9 cellular contexts compared by ENCODE assay signal in the genomic region with DNA sequence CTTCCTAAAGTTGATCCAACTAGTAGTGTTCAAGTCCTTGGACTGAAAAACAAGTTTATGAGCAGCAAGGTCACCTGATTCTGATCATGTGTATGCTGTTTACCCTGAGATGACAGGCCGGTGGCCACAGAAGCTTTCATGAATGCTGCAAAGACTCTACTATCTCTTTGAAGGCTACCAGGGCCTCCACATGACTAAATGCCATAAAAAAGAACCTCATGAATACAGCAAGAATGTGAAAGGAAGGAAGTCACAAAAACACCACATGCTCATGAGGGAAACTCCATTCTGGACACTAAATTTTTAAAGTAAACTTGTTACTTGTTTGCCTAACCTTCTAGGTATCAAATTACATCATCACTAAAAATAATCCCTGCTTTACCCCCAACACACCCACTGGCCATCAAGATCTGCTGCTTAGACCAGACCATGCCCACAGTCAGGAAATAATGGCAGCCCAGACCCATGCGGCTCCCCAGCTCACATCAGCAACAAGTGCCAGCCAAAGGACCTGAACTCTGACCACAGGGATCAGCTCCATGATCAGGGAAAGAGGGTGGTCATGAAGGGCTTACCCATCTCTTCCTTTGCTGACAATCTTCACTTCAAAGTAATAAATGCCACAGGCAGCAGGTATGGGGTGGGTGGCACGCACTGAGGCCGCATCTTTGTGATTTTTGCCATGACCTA. TPM values are rescaled to one million over a fixed set of nuclear protein-coding genes. Genes with fewer than 3 reads are reported as not detected.
DNase-seq lines count a peak whose midpoint lies in the region; ATAC-seq, FAIRE-seq and TF ChIP-seq lines count a peak whose summit lies in the region.
"Had no signal": no experiment of that assay in that cellular context is flagged by ENCODE, and none has a peak within 500 bp of the region (broad histone marks: within the 10 kb centered on the region; RNA-seq: fewer than 3 reads in every experiment).

No MANE protein-coding gene starts in this region.

- no peak for TF ChIP-seq POLR2A in GM12878 (IDR thresholded peaks at IDR 0.05; ENCODE audit: low read depth, low read length)

- POLR2A ChIA-PET in GM12878 (lab: Charles Lee): interaction anchor here (0.6 to 1.1 kb wide), 4 partner anchors 8 to 43 kb away, joined by 3 to 6 read pairs (median 3); no protein-coding TSS in a partner anchor

- H3K23ac ChIP-seq in mesenchymal stem cell (ENCODE audit: low read length in 2 of 2): no peak overlapping the region

- no peak overlapping the region for H3K4ac ChIP-seq in mesenchymal stem cell (ENCODE audit: low read depth in 1 of 2, low read length in 2 of 2)

- H3K36me3 Mint-ChIP-seq in HFFc6 (ENCODE audit: low read depth): peaks cover 9% of the 10 kb centered on the region; the same call in 1 of the 2 replicates

- DNase-seq in HFFc6 (peak; percentile 8), GM12878 (ENCODE audit: low read depth, low spot score) (no peak), mesenchymal stem cell (peak; percentile 64), GM19240 (ENCODE audit: insufficient read length, low spot score) (no peak), NCI-H2107 treated with DMSO at 0.1 percent for 48 hours (lab: John Stamatoyannopoulos, UW; ENCODE audit: unreplicated experiment) (no peak), SKM-1 treated with dmso at 0.1 percent for 144 hours (lab: John Stamatoyannopoulos, UW; ENCODE audit: unreplicated experiment) (no peak), hypothalamus (lab: John Stamatoyannopoulos, UW) (no peak)
- DNase-seq: occipital lobe had no signal

- peak overlapping the region; percentile 97 for H3K4me3 Mint-ChIP-seq in HFFc6

- no peak overlapping the region for H2AFZ ChIP-seq in GM12878 (ENCODE audit: control insufficient read depth, low read depth, low read length)
- no peak overlapping the region for H2AFZ ChIP-seq in mesenchymal stem cell (ENCODE audit: low read depth, low read length)

- H2BK12ac ChIP-seq in mesenchymal stem cell (ENCODE audit: low read length in 2 of 2): no peak overlapping the region

- H2BK5ac ChIP-seq in mesenchymal stem cell (ENCODE audit: low read depth, low read length, poor library complexity, severe bottlenecking): no peak overlapping the region

- no peak for TF ChIP-seq RAD21 in GM12878 (IDR thresholded peaks at IDR 0.05; ENCODE audit: insufficient read depth, low read depth, low read length)

- no peak for TF ChIP-seq CTCF in 22Rv1 (IDR thresholded peaks at IDR 0.05)
- TF ChIP-seq CTCF in HFFc6 (IDR thresholded peaks at IDR 0.05): no peak
- no peak for TF ChIP-seq CTCF in GM12878 (IDR thresholded peaks at IDR 0.05 in 2 of 3, conservative IDR thresholded peaks at IDR 0.05 in 1 of 3; ENCODE audit: control insufficient read depth in 2 of 3, extremely low read depth in 1 of 3, insufficient read depth in 1 of 3, low read depth in 3 of 3, low read length in 3 of 3)

- no peak overlapping the region for H3K14ac ChIP-seq in mesenchymal stem cell (ENCODE audit: low read length in 2 of 2)

- SMC1A ChIA-PET in GM12878 (lab: Charles Lee; ENCODE audit: uncharacterized antibody, unreplicated experiment): no interaction called here

- H3K27ac ChIP-seq in 22Rv1 (peak overlapping the region; percentile 71), GM12878 (ENCODE audit: control insufficient read depth, insufficient read depth) (peak overlapping the region; percentile 75; the same call in 1 of the 2 replicates), mesenchymal stem cell (ENCODE audit: low read length, poor library complexity, severe bottlenecking) (no peak overlapping the region)

- CTCF ChIA-PET in GM12878 (lab: Yijun Ruan, JAX): interaction anchor here (1.0 to 1.6 kb wide), 2 partner anchors 88 to 284 kb away, joined by 3 to 7 read pairs; no protein-coding TSS in a partner anchor

- H2BK120ac ChIP-seq in mesenchymal stem cell (ENCODE audit: low read depth, low read length): no peak overlapping the region

- no peaks in the 10 kb centered on the region for H3K9me3 ChIP-seq in GM12878 (replicated peaks; ENCODE audit: control insufficient read depth, insufficient read depth, low read length)
- H3K9me3 ChIP-seq in mesenchymal stem cell (ENCODE audit: control insufficient read depth, low read length): no peaks in the 10 kb centered on the region

- no peak for TF ChIP-seq EP300 in GM12878 (IDR thresholded peaks at IDR 0.05; ENCODE audit: borderline replicate concordance in 1 of 2, control insufficient read depth in 1 of 2, low read depth in 2 of 2, low read length in 2 of 2)

- H3K27ac Mint-ChIP-seq in HFFc6: peak overlapping the region; percentile 93

- no peak for ATAC-seq in GM12878

- no peak overlapping the region for H2BK15ac ChIP-seq in mesenchymal stem cell (ENCODE audit: low read depth, poor library complexity, severe bottlenecking)

- H4K20me1 ChIP-seq in GM12878 (ENCODE audit: control insufficient read depth, insufficient read depth): no peaks in the 10 kb centered on the region; the same call in 1 of the 2 replicates

- H3K27me3 Mint-ChIP-seq in HFFc6 (ENCODE audit: insufficient read depth): no peaks in the 10 kb centered on the region; the same call in 1 of the 2 replicates

- RAD21 ChIA-PET in GM12878 (lab: Charles Lee; ENCODE audit: unreplicated experiment): interaction anchor here (3.2 kb wide), 1 partner anchor 86 kb away, joined by 12 read pairs; a partner anchor contains a TSS

- peaks cover 22% of the 10 kb centered on the region for H3K79me1 ChIP-seq in mesenchymal stem cell (replicated peaks; ENCODE audit: low read length, poor library complexity, severe bottlenecking)

- peaks cover 55% of the 10 kb centered on the region for H3K79me2 ChIP-seq in GM12878 (ENCODE audit: control insufficient read depth, insufficient read depth, low read length)

- H3K9me3 Mint-ChIP-seq in HFFc6: no peaks in the 10 kb centered on the region

- no peak overlapping the region for H3K18ac ChIP-seq in mesenchymal stem cell (ENCODE audit: low read depth in 1 of 2, low read length in 2 of 2)

- H3K4me3 ChIP-seq in GM12878 (peak overlapping the region; percentile 94), mesenchymal stem cell (ENCODE audit: insufficient read depth in 1 of 2, low read depth in 1 of 2, low read length in 2 of 2) (peak overlapping the region in 1 of 2 experiments; percentile 100)

- H3K4me1 Mint-ChIP-seq in HFFc6 (ENCODE audit: low read depth): peaks cover 32% of the 10 kb centered on the region

- H3K9ac ChIP-seq in GM12878 (ENCODE audit: control insufficient read depth, insufficient read depth, low read length) (peak overlapping the region; percentile 86), mesenchymal stem cell (ENCODE audit: low read length) (peak overlapping the region; percentile 95)

- intact Hi-C loops in GM12878 (cut with micrococcal nuclease; ENCODE audit: unreplicated experiment): no loop called here

- WGBS in GM12878 (ENCODE audit: insufficient coverage, insufficient replicate concordance, low lambda C conversion rate, missing lambda C conversion rate): 18% methylated on average over 4 of the region's 4 CpGs
- 79% methylated on average over 4 of the region's 4 CpGs for WGBS in mesenchymal stem cell

- H3K4me1 ChIP-seq in GM12878 (ENCODE audit: control insufficient read depth, insufficient read depth, low read length): peaks cover 29% of the 10 kb centered on the region
- H3K4me1 ChIP-seq in mesenchymal stem cell (ENCODE audit: control insufficient read depth, insufficient read depth, low read depth, low read length): peaks cover 14% of the 10 kb centered on the region

- in situ Hi-C loops in GM12878 (cut with MboI): no loop called here

- H3K36me3 ChIP-seq in GM12878 (ENCODE audit: control insufficient read depth in 2 of 2, insufficient read depth in 2 of 2, low read length in 1 of 2) (peaks cover 1 to 2% of the 10 kb centered on the region in 2 experiments; a peak in 1 of 4 replicates), mesenchymal stem cell (ENCODE audit: control insufficient read depth in 1 of 2, insufficient read depth in 2 of 2, low read depth in 1 of 2, low read length in 2 of 2) (peaks cover 26% of the 10 kb centered on the region in 2 experiments)

- H3K27me3 ChIP-seq in GM12878 (replicated peaks in 1 of 2; ENCODE audit: control insufficient read depth in 2 of 2, insufficient read depth in 2 of 2, low read length in 1 of 2) (no peaks in the 10 kb centered on the region), mesenchymal stem cell (ENCODE audit: control insufficient read depth in 1 of 2, insufficient read depth in 1 of 2, low read length in 2 of 2) (no peaks in the 10 kb centered on the region)

- H2AK5ac ChIP-seq in mesenchymal stem cell (ENCODE audit: low read length, severe bottlenecking): no peak overlapping the region

- H3K4me2 ChIP-seq in GM12878 (ENCODE audit: control insufficient read depth, insufficient read depth): peak overlapping the region; percentile 77
- H3K4me2 ChIP-seq in mesenchymal stem cell (ENCODE audit: low read length, poor library complexity, severe bottlenecking): peak overlapping the region; percentile 94

- no peak overlapping the region for H4K8ac ChIP-seq in mesenchymal stem cell (ENCODE audit: low read length)

- FAIRE-seq in GM12878 (lab: Jason Lieb, UNC): no peak

- no peak overlapping the region for H4K91ac ChIP-seq in mesenchymal stem cell (ENCODE audit: low read length)

- TSS peak; percentile 66 for BruUV-seq in GM12878 (replicated peaks; lab: Mats Ljungman, UMichigan)

RNA-seq across cellular contexts. Expression of a gene that starts 1.4 kb away (rescaled TPM):
- 10 to 100 TPM; 11.5 to 15.6 (median 12.8) TPM for total RNA-seq in HFFc6 (2021; fragmentation: NEBNext Ultra II Directional; extraction: Animal tissue kit (Norgen Biotek cat#: 25700))
- total RNA-seq in GM12878 (2013; cell fraction: nucleolus; rRNA removed): 31.0 and 31.9 TPM in 2 replicates
- total RNA-seq in GM12878 (2014; rRNA removed) (4.8 and 6.8 TPM in 2 replicates), GM12878 (2014; rRNA removed; fragmentation: Illumina TruSeq; extraction: Trizol) (5.4 and 5.5 TPM in 2 replicates), GM12878 (2021) (20.4 and 20.6 TPM in 2 replicates)
- 6.5 TPM for polyA plus RNA-seq in GM12878 (2011; ENCODE audit: low read depth)
- polyA plus RNA-seq in GM12878 (2011; rRNA removed) (7.4 and 14.5 TPM in 2 replicates), GM12878 (2014; fragmentation: Illumina TruSeq; extraction: Trizol) (11.8 and 15.6 TPM in 2 replicates), GM12878 (2014; fragmentation: Nextera tagmentation; extraction: Ambion mirVana) (1 to 10 TPM; 1.2 to 2.0 TPM), GM12878 (2014; rRNA removed) (16.5 and 18.5 TPM in 2 replicates), GM12878 (2016; fragmentation: Nextera tagmentation; extraction: Ambion mirVana) (10 to 100 TPM in 1 of 2 experiments, 1 to 10 TPM in 1; 9.9 to 11.7 TPM)
- polyA plus RNA-seq in GM12878 (2011; cell fraction: cytosol; rRNA removed): 12.2 and 14.3 TPM in 2 replicates
- 52.4 and 56.6 TPM in 2 replicates for polyA plus RNA-seq in GM12878 (2011; cell fraction: nucleus; rRNA removed)
- polyA plus RNA-seq in GM12878 (2012): 10.0 and 10.2 TPM in 2 replicates
- polyA minus RNA-seq in GM12878 (2011; rRNA and poly(A)+ RNA removed): 22.5 and 25.5 TPM in 2 replicates
- polyA minus RNA-seq in GM12878 (2011; cell fraction: cytosol; rRNA and poly(A)+ RNA removed): 4.0 and 5.7 TPM in 2 replicates
- 16.9 and 19.7 TPM in 2 replicates for polyA minus RNA-seq in GM12878 (2011; cell fraction: nucleus; rRNA and poly(A)+ RNA removed)
- 7.7 TPM for polyA plus RNA-seq in mesenchymal stem cell (2013, experiment 1 of 2)
- polyA plus RNA-seq in mesenchymal stem cell (2013, experiment 2 of 2): 7.9 TPM

RNA-seq across cellular contexts. Expression of a gene that starts 1.7 kb away (rescaled TPM):
- 1 to 10 TPM in 2 of 6 experiments, under 1 TPM in 4; 0.23 to 1.3 (median 0.79) TPM for total RNA-seq in HFFc6 (2021; fragmentation: NEBNext Ultra II Directional; extraction: Animal tissue kit (Norgen Biotek cat#: 25700))
- total RNA-seq in GM12878 (2013; cell fraction: nucleolus; rRNA removed): not detected in 2 replicates
- total RNA-seq in GM12878 (2014; rRNA removed) (0.22 and 0.23 TPM in 2 replicates), GM12878 (2014; rRNA removed; fragmentation: Illumina TruSeq; extraction: Trizol) (0.23 and 0.45 TPM in 2 replicates), GM12878 (2021) (0.13 and 0.62 TPM in 2 replicates)
- 0.10 TPM for polyA plus RNA-seq in GM12878 (2011; ENCODE audit: low read depth)
- polyA plus RNA-seq in GM12878 (2011; rRNA removed) (0.19 and 0.20 TPM in 2 replicates), GM12878 (2014; fragmentation: Illumina TruSeq; extraction: Trizol) (0.16 TPM in 1 of 2 replicates, not detected in the other), GM12878 (2014; fragmentation: Nextera tagmentation; extraction: Ambion mirVana) (under 1 TPM in 1 of 2 experiments, not detected in 1; 0.09 TPM), GM12878 (2014; rRNA removed) (0.37 and 1.2 TPM in 2 replicates), GM12878 (2016; fragmentation: Nextera tagmentation; extraction: Ambion mirVana) (under 1 TPM; 0.48 to 0.63 TPM)
- 0.13 and 0.25 TPM in 2 replicates for polyA plus RNA-seq in GM12878 (2011; cell fraction: cytosol; rRNA removed)
- 1.9 and 2.2 TPM in 2 replicates for polyA plus RNA-seq in GM12878 (2011; cell fraction: nucleus; rRNA removed)
- 0.14 and 0.30 TPM in 2 replicates for polyA plus RNA-seq in GM12878 (2012)
- polyA minus RNA-seq in GM12878 (2011; rRNA and poly(A)+ RNA removed): 0.15 and 0.51 TPM in 2 replicates
- not detected in 2 replicates for polyA minus RNA-seq in GM12878 (2011; cell fraction: cytosol; rRNA and poly(A)+ RNA removed)
- 0.36 and 1.1 TPM in 2 replicates for polyA minus RNA-seq in GM12878 (2011; cell fraction: nucleus; rRNA and poly(A)+ RNA removed)
- 0.55 TPM for polyA plus RNA-seq in mesenchymal stem cell (2013, experiment 1 of 2)
- polyA plus RNA-seq in mesenchymal stem cell (2013, experiment 2 of 2): 0.44 TPM

RNA-seq across cellular contexts. Expression of a gene that starts 37.1 kb away (rescaled TPM):
- total RNA-seq in HFFc6 (2021; fragmentation: NEBNext Ultra II Directional; extraction: Animal tissue kit (Norgen Biotek cat#: 25700)): 10 to 100 TPM; 15.1 to 18.6 (median 16.2) TPM
- 7.5 and 9.4 TPM in 2 replicates for total RNA-seq in GM12878 (2013; cell fraction: nucleolus; rRNA removed)
- 31.9 and 35.8 TPM in 2 replicates for total RNA-seq in GM12878 (2014; rRNA removed)
- total RNA-seq in GM12878 (2014; rRNA removed; fragmentation: Illumina TruSeq; extraction: Trizol): 12.7 and 13.6 TPM in 2 replicates
- 27.3 and 30.0 TPM in 2 replicates for total RNA-seq in GM12878 (2021)
- polyA plus RNA-seq in GM12878 (2011; ENCODE audit: low read depth): 10.3 TPM
- 21.9 and 30.6 TPM in 2 replicates for polyA plus RNA-seq in GM12878 (2011; rRNA removed)
- polyA plus RNA-seq in GM12878 (2011; cell fraction: cytosol; rRNA removed): 33.7 and 42.8 TPM in 2 replicates
- polyA plus RNA-seq in GM12878 (2011; cell fraction: nucleus; rRNA removed): 18.9 and 22.1 TPM in 2 replicates
- polyA plus RNA-seq in GM12878 (2012): 14.7 and 15.7 TPM in 2 replicates
- polyA plus RNA-seq in GM12878 (2014; fragmentation: Illumina TruSeq; extraction: Trizol): 6.5 and 10.9 TPM in 2 replicates
- polyA plus RNA-seq in GM12878 (2014; fragmentation: Nextera tagmentation; extraction: Ambion mirVana): 1 to 10 TPM; 2.5 to 7.7 TPM
- polyA plus RNA-seq in GM12878 (2014; rRNA removed): 27.5 TPM in 2 replicates
- polyA plus RNA-seq in GM12878 (2016; fragmentation: Nextera tagmentation; extraction: Ambion mirVana): 10 to 100 TPM; 15.3 to 36.7 TPM
- polyA minus RNA-seq in GM12878 (2011; rRNA and poly(A)+ RNA removed): 20.9 and 25.8 TPM in 2 replicates
- 9.9 and 13.7 TPM in 2 replicates for polyA minus RNA-seq in GM12878 (2011; cell fraction: cytosol; rRNA and poly(A)+ RNA removed)
- polyA minus RNA-seq in GM12878 (2011; cell fraction: nucleus; rRNA and poly(A)+ RNA removed): 7.6 and 9.6 TPM in 2 replicates
- polyA plus RNA-seq in mesenchymal stem cell (2013, experiment 1 of 2): 18.6 TPM
- polyA plus RNA-seq in mesenchymal stem cell (2013, experiment 2 of 2): 17.6 TPM

RNA-seq across cellular contexts. Expression of a gene that starts 41.7 kb away (rescaled TPM):
- 100 to 1,000 TPM; 182 to 195 (median 185) TPM for total RNA-seq in HFFc6 (2021; fragmentation: NEBNext Ultra II Directional; extraction: Animal tissue kit (Norgen Biotek cat#: 25700))
- total RNA-seq in GM12878 (2013; cell fraction: nucleolus; rRNA removed): 39.9 and 49.1 TPM in 2 replicates
- total RNA-seq in GM12878 (2014; rRNA removed) (116 and 120 TPM in 2 replicates), GM12878 (2014; rRNA removed; fragmentation: Illumina TruSeq; extraction: Trizol) (113 and 129 TPM in 2 replicates), GM12878 (2021) (128 and 130 TPM in 2 replicates)
- 66.0 TPM for polyA plus RNA-seq in GM12878 (2011; ENCODE audit: low read depth)
- polyA plus RNA-seq in GM12878 (2011; rRNA removed) (83.7 and 155 TPM in 2 replicates), GM12878 (2014; fragmentation: Illumina TruSeq; extraction: Trizol) (152 and 185 TPM in 2 replicates), GM12878 (2014; fragmentation: Nextera tagmentation; extraction: Ambion mirVana) (100 to 1,000 TPM; 220 to 245 TPM), GM12878 (2014; rRNA removed) (212 and 231 TPM in 2 replicates), GM12878 (2016; fragmentation: Nextera tagmentation; extraction: Ambion mirVana) (100 to 1,000 TPM; 323 to 342 TPM)
- polyA plus RNA-seq in GM12878 (2011; cell fraction: cytosol; rRNA removed): 219 and 321 TPM in 2 replicates
- 147 and 148 TPM in 2 replicates for polyA plus RNA-seq in GM12878 (2011; cell fraction: nucleus; rRNA removed)
- polyA plus RNA-seq in GM12878 (2012): 129 and 131 TPM in 2 replicates
- 273 and 286 TPM in 2 replicates for polyA minus RNA-seq in GM12878 (2011; rRNA and poly(A)+ RNA removed)
- 99.0 and 131 TPM in 2 replicates for polyA minus RNA-seq in GM12878 (2011; cell fraction: cytosol; rRNA and poly(A)+ RNA removed)
- 32.8 and 49.0 TPM in 2 replicates for polyA minus RNA-seq in GM12878 (2011; cell fraction: nucleus; rRNA and poly(A)+ RNA removed)
- 230 TPM for polyA plus RNA-seq in mesenchymal stem cell (2013, experiment 1 of 2)
- polyA plus RNA-seq in mesenchymal stem cell (2013, experiment 2 of 2): 226 TPM

RNA-seq across cellular contexts. Expression of a gene that starts 42.5 kb away (rescaled TPM):
- total RNA-seq in HFFc6 (2021; fragmentation: NEBNext Ultra II Directional; extraction: Animal tissue kit (Norgen Biotek cat#: 25700)): 10 to 100 TPM; 51.2 to 64.2 (median 59.7) TPM
- total RNA-seq in GM12878 (2013; cell fraction: nucleolus; rRNA removed): 55.0 and 58.0 TPM in 2 replicates
- total RNA-seq in GM12878 (2014; rRNA removed) (26.7 and 29.0 TPM in 2 replicates), GM12878 (2014; rRNA removed; fragmentation: Illumina TruSeq; extraction: Trizol) (14.9 and 15.1 TPM in 2 replicates), GM12878 (2021) (31.4 and 36.6 TPM in 2 replicates)
- polyA plus RNA-seq in GM12878 (2011; ENCODE audit: low read depth): 15.2 TPM
- polyA plus RNA-seq in GM12878 (2011; rRNA removed) (16.2 and 22.4 TPM in 2 replicates), GM12878 (2014; fragmentation: Illumina TruSeq; extraction: Trizol) (9.4 and 20.1 TPM in 2 replicates), GM12878 (2014; fragmentation: Nextera tagmentation; extraction: Ambion mirVana) (1 to 10 TPM; 1.1 to 5.7 TPM), GM12878 (2014; rRNA removed) (44.4 and 51.2 TPM in 2 replicates), GM12878 (2016; fragmentation: Nextera tagmentation; extraction: Ambion mirVana) (10 to 100 TPM; 41.7 to 45.7 TPM)
- 29.9 and 40.6 TPM in 2 replicates for polyA plus RNA-seq in GM12878 (2011; cell fraction: cytosol; rRNA removed)
- 311 and 313 TPM in 2 replicates for polyA plus RNA-seq in GM12878 (2011; cell fraction: nucleus; rRNA removed)
- 30.9 and 36.2 TPM in 2 replicates for polyA plus RNA-seq in GM12878 (2012)
- polyA minus RNA-seq in GM12878 (2011; rRNA and poly(A)+ RNA removed): 8.7 and 19.5 TPM in 2 replicates
- 8.7 and 11.4 TPM in 2 replicates for polyA minus RNA-seq in GM12878 (2011; cell fraction: cytosol; rRNA and poly(A)+ RNA removed)
- 29.0 and 39.4 TPM in 2 replicates for polyA minus RNA-seq in GM12878 (2011; cell fraction: nucleus; rRNA and poly(A)+ RNA removed)
- polyA plus RNA-seq in mesenchymal stem cell (2013, experiment 1 of 2): 25.8 TPM
- polyA plus RNA-seq in mesenchymal stem cell (2013, experiment 2 of 2): 23.6 TPM

Comparison
In these comparisons a context has a peak if more than half of its experiments do, and no peak if none do; other contexts are left out.
1. DNase-seq: peak in HFFc6 (single experiment) and mesenchymal stem cell (single experiment); none in GM12878 (single experiment), GM19240 (single experiment), NCI-H2107 treated with DMSO at 0.1 percent for 48 hours (single experiment), SKM-1 treated with dmso at 0.1 percent for 144 hours (single experiment) and hypothalamus (0 of 51).